ENCODE assay signal across 23 cellular contexts in genomic region chr7:141709318-141709717, GRCh38.
"Had no signal": no experiment of that assay in that cellular context is flagged by ENCODE, and none has a peak within 500 bp of the region (broad histone marks: within the 10 kb centered on the region; RNA-seq: fewer than 3 reads in every experiment).

No MANE protein-coding gene starts in this region.

- ATAC-seq: activated naive CD4-positive, alpha-beta T cell treated with anti-CD3 and anti-CD28 coated beads, Interleukin-2, amount 50 U/mL, for 72 hours; activated T-cell treated with anti-CD3 and anti-CD28 coated beads, Interleukin-2, amount 50 U/mL, for 72 hours; esophagus mucosa; gastroesophageal sphincter; heart right ventricle; WTC11 had no signal

- DNase-seq: activated CD4-positive, alpha-beta memory T cell treated with anti-CD3 and anti-CD28 coated beads, Interleukin-2, amount 10 ng/mL, durations not matched to agents 7 days and 5 days; activated CD4-positive, alpha-beta T cell treated with anti-CD3 and anti-CD28 coated beads for 1 hour; activated CD4-positive, alpha-beta T cell treated with anti-CD3 and anti-CD28 coated beads for 4 hours; activated CD4-positive, alpha-beta T cell treated with anti-CD3 and anti-CD28 coated beads, Interleukin-2, amount 10 ng/mL, durations not matched to agents 7 days and 5 days; activated CD4-positive, alpha-beta T cell treated with anti-CD3 and anti-CD28 coated beads, Interleukin-2, amount 50 U/mL, for 4 hours; activated CD8-positive, alpha-beta memory T cell treated with anti-CD3 and anti-CD28 coated beads, Interleukin-2, amount 50 U/mL, for 48 hours; activated gamma-delta T cell; activated naive CD4-positive, alpha-beta T cell; activated naive CD4-positive, alpha-beta T cell treated with anti-CD3 and anti-CD28 coated beads, Interleukin-2, amount 10 ng/mL, durations not matched to agents 7 days and 5 days; activated naive CD8-positive, alpha-beta T cell treated with anti-CD3 and anti-CD28 coated beads, Interleukin-2, amount 10 ng/mL, durations not matched to agents 7 days and 5 days; activated T-cell treated with anti-CD3 and anti-CD28 coated beads for 4 hours; activated T-cell treated with anti-CD3 and anti-CD28 coated beads, Interleukin-2, amount 50 U/mL, for 24 hours; activated T-cell treated with anti-CD3 and anti-CD28 coated beads, Interleukin-2, amount 50 U/mL, for 72 hours; central memory CD4-positive, alpha-beta T cell; cerebellar nuclear complex; colonic mucosa; effector CD8-positive, alpha-beta T cell; heart right ventricle; T-helper 2 cell had no signal
